Comparison of ENCODE assay signal across 10 cellular contexts in the genomic region with DNA sequence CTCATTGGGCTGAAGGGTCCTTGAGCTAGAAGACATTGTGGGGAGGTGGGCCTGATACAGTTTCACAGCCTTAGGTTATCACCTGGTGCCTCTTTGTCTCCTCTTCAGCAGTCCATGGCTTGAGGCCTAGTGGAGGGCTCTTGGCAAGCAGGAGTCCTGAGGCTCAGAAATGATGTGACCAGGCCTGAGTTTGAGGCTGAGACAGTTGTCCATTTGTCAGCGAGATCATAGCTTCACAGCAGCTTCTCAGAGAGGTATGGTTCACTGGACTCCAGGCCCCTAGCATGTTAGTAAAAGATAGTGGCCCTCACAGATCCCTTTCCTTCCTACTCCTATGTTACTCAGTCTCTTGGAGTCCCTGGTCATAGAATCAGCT.
"Had no signal": no experiment of that assay in that cellular context is flagged by ENCODE, and none has a peak within 500 bp of the region (broad histone marks: within the 10 kb centered on the region; RNA-seq: fewer than 3 reads in every experiment).

No MANE protein-coding gene starts in this region.

- FAIRE-seq: colon, endometrium, pancreas had no signal

- H3K4me1 ChIP-seq: pancreas had no signal

- H3K27ac Mint-ChIP-seq: mesothelial cell of epicardium; stimulated activated naive B cell treated with anti-CD40 and anti-IgM and Interleukin-4, amounts not matched to agents 10 μg/mL and 1 μg/mL and 100 μg/mL, for 72 hours had no signal

- H3K27ac ChIP-seq: pancreas had no signal

- DNase-seq: activated gamma-delta T cell; glutamatergic neuron; kidney glomerular epithelial cell; pancreas; SHP77; stimulated activated naive B cell treated with anti-CD40 and anti-IgM and Interleukin-4, amounts not matched to agents 10 μg/mL and 1 μg/mL and 100 μg/mL, for 72 hours had no signal

- H3K27me3 Mint-ChIP-seq: stimulated activated naive B cell treated with anti-CD40 and anti-IgM and Interleukin-4, amounts not matched to agents 10 μg/mL and 1 μg/mL and 100 μg/mL, for 72 hours had no signal

- H3K9me3 Mint-ChIP-seq: mesothelial cell of epicardium; stimulated activated naive B cell treated with anti-CD40 and anti-IgM and Interleukin-4, amounts not matched to agents 10 μg/mL and 1 μg/mL and 100 μg/mL, for 72 hours had no signal

- H3K4me3 Mint-ChIP-seq: mesothelial cell of epicardium; stimulated activated naive B cell treated with anti-CD40 and anti-IgM and Interleukin-4, amounts not matched to agents 10 μg/mL and 1 μg/mL and 100 μg/mL, for 72 hours had no signal

- H3K27me3 ChIP-seq: pancreas, tibial nerve had no signal

- H3K9me3 ChIP-seq: pancreas, tibial nerve had no signal

- H3K4me3 ChIP-seq: pancreas, tibial nerve had no signal

- H3K4me1 Mint-ChIP-seq: mesothelial cell of epicardium had no signal

- H3K36me3 ChIP-seq: pancreas had no signal
